In genomic region chr13:50365300-50365682, GRCh38 we compare ENCODE assay signal across 10 cellular contexts.
DNase-seq lines count a peak whose midpoint lies in the region; ATAC-seq, FAIRE-seq and TF ChIP-seq lines count a peak whose summit lies in the region.
"Had no signal": no experiment of that assay in that cellular context is flagged by ENCODE, and none has a peak within 500 bp of the region (broad histone marks: within the 10 kb centered on the region; RNA-seq: fewer than 3 reads in every experiment).

No MANE protein-coding gene starts in this region.

- TF ChIP-seq CTCF in mesothelial cell of epicardium (IDR thresholded peaks at IDR 0.05; ENCODE audit: unreplicated experiment) = no peak

- FAIRE-seq in GM12892 (lab: Jason Lieb, UNC) = no peak
- FAIRE-seq: urothelium cell line had no signal

- no peak for TF ChIP-seq POLR2A in GM12892 (IDR thresholded peaks at IDR 0.05; ENCODE audit: low read depth, low read length)

- CTCF ChIA-PET in activated naive CD4-positive, alpha-beta T cell treated with anti-CD3 and anti-CD28 coated beads, Interleukin-2, amount 10 ng/mL, durations not matched to agents 7 days and 5 days (lab: Charles Lee) = interaction anchor here (1.6 kb wide), 1 partner anchor 8 kb away, joined by 5 read pairs; no protein-coding TSS in a partner anchor

- no peak overlapping the region for H3K4me3 Mint-ChIP-seq in activated naive CD4-positive, alpha-beta T cell treated with anti-CD3 and anti-CD28 coated beads, Interleukin-2, amount 10 ng/mL, durations not matched to agents 7 days and 5 days
- no peak overlapping the region for H3K4me3 Mint-ChIP-seq in mesothelial cell of epicardium

- ATAC-seq in GM18502 (IDR thresholded peaks at IDR 0.05; ENCODE audit: poor library complexity, unreplicated experiment) = peak; percentile 4
- ATAC-seq in HG03457 (IDR thresholded peaks at IDR 0.05; ENCODE audit: unreplicated experiment) = peak; percentile 0
- ATAC-seq in HG03520 (IDR thresholded peaks at IDR 0.05; ENCODE audit: unreplicated experiment) = no peak
- ATAC-seq in HG02588 (IDR thresholded peaks at IDR 0.05; ENCODE audit: unreplicated experiment) = no peak
- ATAC-seq in GM21825 (IDR thresholded peaks at IDR 0.05; ENCODE audit: unreplicated experiment) = no peak

- H3K27me3 Mint-ChIP-seq in activated naive CD4-positive, alpha-beta T cell treated with anti-CD3 and anti-CD28 coated beads, Interleukin-2, amount 10 ng/mL, durations not matched to agents 7 days and 5 days = no peaks in the 10 kb centered on the region
- no peaks in the 10 kb centered on the region for H3K27me3 Mint-ChIP-seq in mesothelial cell of epicardium (ENCODE audit: low read depth)

- H3K9me3 Mint-ChIP-seq in activated naive CD4-positive, alpha-beta T cell treated with anti-CD3 and anti-CD28 coated beads, Interleukin-2, amount 10 ng/mL, durations not matched to agents 7 days and 5 days = no peaks in the 10 kb centered on the region
- H3K9me3 Mint-ChIP-seq in mesothelial cell of epicardium = no peaks in the 10 kb centered on the region

- H3K4me1 Mint-ChIP-seq in activated naive CD4-positive, alpha-beta T cell treated with anti-CD3 and anti-CD28 coated beads, Interleukin-2, amount 10 ng/mL, durations not matched to agents 7 days and 5 days = peaks cover 38% of the 10 kb centered on the region
- H3K4me1 Mint-ChIP-seq in mesothelial cell of epicardium = peaks cover 26% of the 10 kb centered on the region

- no peaks in the 10 kb centered on the region for H3K36me3 Mint-ChIP-seq in activated naive CD4-positive, alpha-beta T cell treated with anti-CD3 and anti-CD28 coated beads, Interleukin-2, amount 10 ng/mL, durations not matched to agents 7 days and 5 days
- H3K36me3 Mint-ChIP-seq in mesothelial cell of epicardium = no peaks in the 10 kb centered on the region

- H3K27ac Mint-ChIP-seq in activated naive CD4-positive, alpha-beta T cell treated with anti-CD3 and anti-CD28 coated beads, Interleukin-2, amount 10 ng/mL, durations not matched to agents 7 days and 5 days = peak overlapping the region; percentile 90
- peak overlapping the region; percentile 28 for H3K27ac Mint-ChIP-seq in mesothelial cell of epicardium

- no peak for DNase-seq in activated naive CD4-positive, alpha-beta T cell treated with anti-CD3 and anti-CD28 coated beads, Interleukin-2, amount 10 ng/mL, durations not matched to agents 7 days and 5 days
- no peak for DNase-seq in mesothelial cell of epicardium (ENCODE audit: low spot score in 2 of 2, unreplicated experiment in 2 of 2)
- no peak for DNase-seq in GM12892 (ENCODE audit: insufficient read length)
- DNase-seq: aorta had no signal

Comparison
In these comparisons a context has a peak if more than half of its experiments do, and no peak if none do; other contexts are left out.
1. ATAC-seq: peak in GM18502 (single experiment) and HG03457 (single experiment); none in HG03520 (single experiment), HG02588 (single experiment) and GM21825 (single experiment).